1 cellular context compared by ENCODE assay signal in genomic region chr11:44493929-44494328, GRCh38.
TF ChIP-seq lines count a peak whose summit lies in the region.

No MANE protein-coding gene starts in this region.

TF ChIP-seq in SK-N-SH, 30 proteins besides CTCF, POLR2A, EP300 and RAD21:
- TF ChIP-seq, protein P1, sequence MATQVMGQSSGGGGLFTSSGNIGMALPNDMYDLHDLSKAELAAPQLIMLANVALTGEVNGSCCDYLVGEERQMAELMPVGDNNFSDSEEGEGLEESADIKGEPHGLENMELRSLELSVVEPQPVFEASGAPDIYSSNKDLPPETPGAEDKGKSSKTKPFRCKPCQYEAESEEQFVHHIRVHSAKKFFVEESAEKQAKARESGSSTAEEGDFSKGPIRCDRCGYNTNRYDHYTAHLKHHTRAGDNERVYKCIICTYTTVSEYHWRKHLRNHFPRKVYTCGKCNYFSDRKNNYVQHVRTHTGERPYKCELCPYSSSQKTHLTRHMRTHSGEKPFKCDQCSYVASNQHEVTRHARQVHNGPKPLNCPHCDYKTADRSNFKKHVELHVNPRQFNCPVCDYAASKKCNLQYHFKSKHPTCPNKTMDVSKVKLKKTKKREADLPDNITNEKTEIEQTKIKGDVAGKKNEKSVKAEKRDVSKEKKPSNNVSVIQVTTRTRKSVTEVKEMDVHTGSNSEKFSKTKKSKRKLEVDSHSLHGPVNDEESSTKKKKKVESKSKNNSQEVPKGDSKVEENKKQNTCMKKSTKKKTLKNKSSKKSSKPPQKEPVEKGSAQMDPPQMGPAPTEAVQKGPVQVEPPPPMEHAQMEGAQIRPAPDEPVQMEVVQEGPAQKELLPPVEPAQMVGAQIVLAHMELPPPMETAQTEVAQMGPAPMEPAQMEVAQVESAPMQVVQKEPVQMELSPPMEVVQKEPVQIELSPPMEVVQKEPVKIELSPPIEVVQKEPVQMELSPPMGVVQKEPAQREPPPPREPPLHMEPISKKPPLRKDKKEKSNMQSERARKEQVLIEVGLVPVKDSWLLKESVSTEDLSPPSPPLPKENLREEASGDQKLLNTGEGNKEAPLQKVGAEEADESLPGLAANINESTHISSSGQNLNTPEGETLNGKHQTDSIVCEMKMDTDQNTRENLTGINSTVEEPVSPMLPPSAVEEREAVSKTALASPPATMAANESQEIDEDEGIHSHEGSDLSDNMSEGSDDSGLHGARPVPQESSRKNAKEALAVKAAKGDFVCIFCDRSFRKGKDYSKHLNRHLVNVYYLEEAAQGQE (IDR thresholded peaks at IDR 0.05; ENCODE audit: low read depth, low read length): peak; percentile 49; the same call in 1 of the 2 replicates
- TF ChIP-seq ELF1 (IDR thresholded peaks at IDR 0.05): no peak
